9 cellular contexts compared by ENCODE assay signal in the genomic region with DNA sequence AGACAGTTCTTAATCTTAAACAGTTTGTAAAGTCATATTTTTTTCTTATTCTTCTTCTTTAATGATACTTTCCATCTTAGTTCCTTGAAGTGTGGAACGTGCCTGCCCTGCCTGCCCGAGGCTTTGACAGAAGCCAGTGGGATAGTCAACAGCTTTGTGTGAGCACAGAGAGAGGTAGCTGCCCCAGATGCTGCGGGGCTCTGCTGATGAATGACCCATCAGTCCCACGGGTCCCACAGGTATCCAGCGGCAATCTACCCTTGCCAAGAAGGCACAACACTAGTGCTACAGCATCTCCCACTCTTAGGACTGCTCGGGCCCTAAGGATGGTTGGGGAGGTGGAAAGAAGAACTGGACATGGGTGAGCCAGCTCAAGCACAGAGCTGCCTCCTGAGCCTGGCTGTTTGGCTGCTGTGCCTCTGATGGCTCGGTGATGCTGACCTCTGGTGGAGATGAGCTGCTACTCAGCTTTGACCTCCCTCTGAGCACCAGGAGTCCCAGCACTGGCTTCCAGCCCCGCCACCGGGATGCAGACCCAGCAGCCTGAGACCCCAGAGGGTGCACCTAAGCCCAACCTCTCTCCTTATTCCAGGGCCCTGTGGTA. TPM values are rescaled to one million over a fixed set of nuclear protein-coding genes. Genes with fewer than 3 reads are reported as not detected.
DNase-seq lines count a peak whose midpoint lies in the region; ATAC-seq, FAIRE-seq and TF ChIP-seq lines count a peak whose summit lies in the region.
"Had no signal": no experiment of that assay in that cellular context is flagged by ENCODE, and none has a peak within 500 bp of the region (broad histone marks: within the 10 kb centered on the region; RNA-seq: fewer than 3 reads in every experiment).

No MANE protein-coding gene starts in this region.

- peaks cover 17% of the 10 kb centered on the region for H3K27me3 Mint-ChIP-seq in activated T-helper 2 cell treated with anti-CD3 and anti-CD28 coated beads, Interferon-gamma antibody, Interleukin-2, Interleukin-4, amounts not matched to agents 10 μg/mL and 5 μg/mL and 100 μg/mL, durations not matched to agents 14 hours and 24 hours and 36 hours (ENCODE audit: low read depth)

- no peak overlapping the region for H3K27ac Mint-ChIP-seq in activated T-helper 2 cell treated with anti-CD3 and anti-CD28 coated beads, Interferon-gamma antibody, Interleukin-2, Interleukin-4, amounts not matched to agents 10 μg/mL and 5 μg/mL and 100 μg/mL, durations not matched to agents 14 hours and 24 hours and 36 hours

- peaks cover 7% of the 10 kb centered on the region for H3K4me1 Mint-ChIP-seq in activated T-helper 2 cell treated with anti-CD3 and anti-CD28 coated beads, Interferon-gamma antibody, Interleukin-2, Interleukin-4, amounts not matched to agents 10 μg/mL and 5 μg/mL and 100 μg/mL, durations not matched to agents 14 hours and 24 hours and 36 hours (ENCODE audit: low read depth)

- no peaks in the 10 kb centered on the region for H3K36me3 ChIP-seq in gastroesophageal sphincter
- H3K36me3 ChIP-seq in pancreas = no peaks in the 10 kb centered on the region

- H3K4me3 ChIP-seq in gastroesophageal sphincter (no peak overlapping the region), pancreas (no peak overlapping the region)

- H3K9me3 ChIP-seq in gastroesophageal sphincter = no peaks in the 10 kb centered on the region
- H3K9me3 ChIP-seq in pancreas = no peaks in the 10 kb centered on the region

- WGBS in gastroesophageal sphincter (ENCODE audit: low coverage in 1 of 2), 2 donors = 20 to 27% methylated on average over 4 to 6 of the region's 9 CpGs
- 31 to 45% methylated on average over 9 of the region's 9 CpGs for WGBS in pancreas, 2 donors

- H3K27ac ChIP-seq in gastroesophageal sphincter (peak overlapping the region in 3 of 4 donors; percentile 27 to 51 (median 30)), pancreas (no peak overlapping the region)
- H3K27ac ChIP-seq: epithelial cell of prostate had no signal

- TF ChIP-seq CTCF in gastroesophageal sphincter (IDR thresholded peaks at IDR 0.05) (peak in 3 of 4 experiments; percentile 47 to 67 (median 56)), pancreas (IDR thresholded peaks at IDR 0.05) (peak in 2 of 4 donors; percentile 12 to 20)

- no peak for TF ChIP-seq POLR2A in gastroesophageal sphincter (IDR thresholded peaks at IDR 0.05)

- H3K27me3 ChIP-seq in gastroesophageal sphincter (no peaks in the 10 kb centered on the region), pancreas (no peaks in the 10 kb centered on the region)

- no peaks in the 10 kb centered on the region for H3K9me3 Mint-ChIP-seq in activated T-helper 2 cell treated with anti-CD3 and anti-CD28 coated beads, Interferon-gamma antibody, Interleukin-2, Interleukin-4, amounts not matched to agents 10 μg/mL and 5 μg/mL and 100 μg/mL, durations not matched to agents 14 hours and 24 hours and 36 hours

- intact Hi-C loops in pancreas (cut with DNase I) = loop anchor here in 2 of 3 donors (10.0 kb wide), 2 partner anchors 56 to 124 kb away; no protein-coding TSS in a partner anchor
- intact Hi-C loops in activated T-helper 2 cell treated with anti-CD3 and anti-CD28 coated beads, Interferon-gamma antibody, Interleukin-2, Interleukin-4, amounts not matched to agents 10 μg/mL and 5 μg/mL and 100 μg/mL, durations not matched to agents 14 hours and 24 hours and 36 hours (cut with micrococcal nuclease) = loop anchor here (1.0 kb wide), 2 partner anchors 133 to 408 kb away; no protein-coding TSS in a partner anchor

- ATAC-seq in HG02678 (IDR thresholded peaks at IDR 0.05; ENCODE audit: unreplicated experiment) = peak; percentile 54
- ATAC-seq in gastroesophageal sphincter = peak; percentile 78
- ATAC-seq in pancreas = peak in 3 of 4 donors; percentile 88 to 91 (median 88)

- H3K4me1 ChIP-seq in gastroesophageal sphincter (peaks cover 0 to 18% (median 0%) of the 10 kb centered on the region in 3 donors), pancreas (no peaks in the 10 kb centered on the region)

- no peak for TF ChIP-seq EP300 in gastroesophageal sphincter (IDR thresholded peaks at IDR 0.05)

- DNase-seq in activated naive CD4-positive, alpha-beta T cell treated with Interleukin-2 at 50 U/mL for 16 hours = peak; percentile 3
- no peak for DNase-seq in activated naive CD4-positive, alpha-beta T cell (lab: John Stamatoyannopoulos, UW)
- DNase-seq in NCI-H1930 (lab: John Stamatoyannopoulos, UW) (peak; percentile 31 to 49), pancreas (peak in 2 of 6 donors; percentile 29 to 61)
- peak; percentile 32 to 34 for DNase-seq in activated CD4-positive, alpha-beta T cell treated with anti-CD3 and anti-CD28 coated beads, Interleukin-2, amount 50 U/mL, for 48 hours
- no peak for DNase-seq in activated T-helper 2 cell treated with anti-CD3 and anti-CD28 coated beads, Interferon-gamma antibody, Interleukin-2, Interleukin-4, amounts not matched to agents 10 μg/mL and 5 μg/mL and 100 μg/mL, durations not matched to agents 14 hours and 24 hours and 36 hours (ENCODE audit: low spot score)

- H3K4me3 Mint-ChIP-seq in activated T-helper 2 cell treated with anti-CD3 and anti-CD28 coated beads, Interferon-gamma antibody, Interleukin-2, Interleukin-4, amounts not matched to agents 10 μg/mL and 5 μg/mL and 100 μg/mL, durations not matched to agents 14 hours and 24 hours and 36 hours (ENCODE audit: low read depth) = no peak overlapping the region

- FAIRE-seq in pancreas (lab: Jason Lieb, UNC) = no peak

- H3K36me3 Mint-ChIP-seq in activated T-helper 2 cell treated with anti-CD3 and anti-CD28 coated beads, Interferon-gamma antibody, Interleukin-2, Interleukin-4, amounts not matched to agents 10 μg/mL and 5 μg/mL and 100 μg/mL, durations not matched to agents 14 hours and 24 hours and 36 hours (ENCODE audit: low read depth) = no peaks in the 10 kb centered on the region

RNA-seq across cellular contexts. Expression of a gene that starts 11.8 kb away (rescaled TPM):
- total RNA-seq in gastroesophageal sphincter (1 to 10 TPM; 2.2 to 3.7 (median 2.4) TPM), pancreas (1 to 10 TPM in 4 of 6 donors, under 1 TPM in 2; 0.41 to 7.3 (median 1.7) TPM)
- 1 to 10 TPM in 1 of 2 donors, under 1 TPM in 1; 0.19 to 1.2 TPM for polyA plus RNA-seq in pancreas
- total RNA-seq in activated T-helper 2 cell treated with anti-CD3 and anti-CD28 coated beads, Interferon-gamma antibody, Interleukin-2, Interleukin-4, amounts not matched to agents 10 μg/mL and 5 μg/mL and 100 μg/mL, durations not matched to agents 14 hours and 24 hours and 36 hours = not detected in 2 replicates

Comparison
In these comparisons a context has a peak if more than half of its experiments do, and no peak if none do; other contexts are left out.
1. DNase-seq: peak in activated naive CD4-positive, alpha-beta T cell treated with Interleukin-2 at 50 U/mL for 16 hours (single experiment), NCI-H1930 (2 of 2) and activated CD4-positive, alpha-beta T cell treated with anti-CD3 and anti-CD28 coated beads, Interleukin-2, amount 50 U/mL, for 48 hours (2 of 2); none in activated naive CD4-positive, alpha-beta T cell (0 of 4) and activated T-helper 2 cell treated with anti-CD3 and anti-CD28 coated beads, Interferon-gamma antibody, Interleukin-2, Interleukin-4, amounts not matched to agents 10 μg/mL and 5 μg/mL and 100 μg/mL, durations not matched to agents 14 hours and 24 hours and 36 hours (single experiment).
2. H3K27ac ChIP-seq: peak in gastroesophageal sphincter (3 of 4); none in pancreas (0 of 4).
3. Peak in every context shown above with its lines, with median percentiles within 50 percentile points of each other: ATAC-seq.